In genomic region chr6:21132856-21133610, GRCh38 we compare ENCODE assay signal across 19 cellular contexts.
A peak's percentile ranks its signal among the peaks of the same experiment; 100 is the strongest.
DNase-seq lines count a peak whose midpoint lies in the region; ATAC-seq, FAIRE-seq and TF ChIP-seq lines count a peak whose summit lies in the region.
"Had no signal": no experiment of that assay in that cellular context is flagged by ENCODE, and none has a peak within 500 bp of the region (broad histone marks: within the 10 kb centered on the region; RNA-seq: fewer than 3 reads in every experiment).

No MANE protein-coding gene starts in this region.

- H3K4me3 Mint-ChIP-seq in glutamatergic neuron (ENCODE audit: unreplicated experiment): peak overlapping the region; percentile 34
- H3K4me3 Mint-ChIP-seq: stimulated activated memory B cell treated with anti-CD40 and anti-IgM and Interleukin-4, amounts not matched to agents 10 μg/mL and 1 μg/mL and 100 μg/mL, for 72 hours had no signal

- POLR2A ChIA-PET in HepG2 (lab: Yijun Ruan, JAX) (no interaction called here), SK-N-SH (lab: Yijun Ruan, JAX) (no interaction called here)

- peaks cover 3% of the 10 kb centered on the region for H3K9me3 Mint-ChIP-seq in glutamatergic neuron (ENCODE audit: unreplicated experiment)
- H3K9me3 Mint-ChIP-seq: stimulated activated memory B cell treated with anti-CD40 and anti-IgM and Interleukin-4, amounts not matched to agents 10 μg/mL and 1 μg/mL and 100 μg/mL, for 72 hours had no signal

- H3K4me1 ChIP-seq in HepG2 (ENCODE audit: insufficient read depth, low read length): no peaks in the 10 kb centered on the region
- H3K4me1 ChIP-seq in right lobe of liver: no peaks in the 10 kb centered on the region
- peaks cover 0 to 20% of the 10 kb centered on the region in 2 experiments; a peak in 3 of 4 replicates for H3K4me1 ChIP-seq in SK-N-SH (ENCODE audit: control insufficient read depth in 1 of 2, insufficient read depth in 2 of 2, low read depth in 1 of 2, low read length in 1 of 2)
- peaks cover 2 to 3% of the 10 kb centered on the region in 2 donors for H3K4me1 ChIP-seq in aorta (ENCODE audit: control insufficient read depth in 1 of 2, insufficient read depth in 2 of 2, low read length in 2 of 2)
- H3K4me1 ChIP-seq: transverse colon had no signal

- FAIRE-seq in HepG2 (lab: Jason Lieb, UNC): no peak

- intact Hi-C loops in HepG2 (cut with micrococcal nuclease; ENCODE audit: unreplicated experiment) (no loop called here), right lobe of liver (cut with DNase I) (no loop called here), aorta (cut with DNase I) (no loop called here)

- no peak for TF ChIP-seq POLR2A in HepG2 (IDR thresholded peaks at IDR 0.05; ENCODE audit: insufficient read depth in 1 of 2, low read depth in 2 of 2, low read length in 2 of 2)
- no peak for TF ChIP-seq POLR2A in right lobe of liver (IDR thresholded peaks at IDR 0.05)

- no peak for ATAC-seq in HepG2
- ATAC-seq in right lobe of liver: no peak
- ATAC-seq in aorta (ENCODE audit: low FRiP score): peak; percentile 56
- ATAC-seq in HG03432 (IDR thresholded peaks at IDR 0.05; ENCODE audit: unreplicated experiment): no peak
- no peak for ATAC-seq in HG02840 (IDR thresholded peaks at IDR 0.05; ENCODE audit: low FRiP score, unreplicated experiment)
- no peak for ATAC-seq in HG03095 (IDR thresholded peaks at IDR 0.05; ENCODE audit: unreplicated experiment)
- ATAC-seq: stimulated activated memory B cell treated with anti-CD40 and anti-IgM and Interleukin-4, amounts not matched to agents 10 μg/mL and 1 μg/mL and 100 μg/mL, for 72 hours had no signal

- H3K79me2 ChIP-seq in HepG2 (ENCODE audit: insufficient read depth, low read length) (no peaks in the 10 kb centered on the region), SK-N-SH (ENCODE audit: insufficient read depth) (no peaks in the 10 kb centered on the region)

- CTCF ChIA-PET in HepG2 (lab: Yijun Ruan, JAX; ENCODE audit: low intra/inter-chr PET ratio, low total read pairs): no interaction called here
- CTCF ChIA-PET in SK-N-SH (lab: Yijun Ruan, JAX): interaction anchor here (0.7 kb wide), 1 partner anchor 257 kb away, joined by 3 read pairs; no protein-coding TSS in a partner anchor

- TF ChIP-seq CTCF in HepG2 (CRISPR knock-in tag; IDR thresholded peaks at IDR 0.05): no peak
- TF ChIP-seq CTCF in right lobe of liver (IDR thresholded peaks at IDR 0.05): no peak
- TF ChIP-seq CTCF in SK-N-SH (IDR thresholded peaks at IDR 0.05): no peak
- no peak for TF ChIP-seq CTCF in glutamatergic neuron (IDR thresholded peaks at IDR 0.05; ENCODE audit: partially characterized antibody, unreplicated experiment)

- WGBS in HepG2 (ENCODE audit: low lambda C conversion rate): 94% methylated on average over 5 of the region's 5 CpGs
- 81% methylated on average over 5 of the region's 5 CpGs for WGBS in right lobe of liver (ENCODE audit: insufficient coverage, low coverage, low lambda C conversion rate, missing lambda C conversion rate)
- 67% methylated on average over 5 of the region's 5 CpGs for WGBS in SK-N-SH (ENCODE audit: low lambda C conversion rate)
- WGBS in aorta, 2 donors: 1 to 8% methylated on average over 5 of the region's 5 CpGs

- TF ChIP-seq RAD21 in HepG2 (CRISPR knock-in tag; IDR thresholded peaks at IDR 0.05): no peak
- no peak for TF ChIP-seq RAD21 in SK-N-SH (IDR thresholded peaks at IDR 0.05; ENCODE audit: low read length)

- no peak for DNase-seq in HepG2 (ENCODE audit: low spot score)
- no peak for DNase-seq in right lobe of liver
- peak; percentile 34 for DNase-seq in SK-N-SH
- DNase-seq in glutamatergic neuron: no peak
- no peak for DNase-seq in aorta
- DNase-seq: activated gamma-delta T cell, COR-L47, MM.1S, NCI-H226, OCI-M1, transverse colon had no signal

- no peaks in the 10 kb centered on the region for H3K9me2 ChIP-seq in SK-N-SH

- peak overlapping the region; percentile 70 for H3K27ac Mint-ChIP-seq in glutamatergic neuron (ENCODE audit: unreplicated experiment)
- H3K27ac Mint-ChIP-seq: stimulated activated memory B cell treated with anti-CD40 and anti-IgM and Interleukin-4, amounts not matched to agents 10 μg/mL and 1 μg/mL and 100 μg/mL, for 72 hours had no signal

- H3K27me3 Mint-ChIP-seq in glutamatergic neuron (ENCODE audit: unreplicated experiment): no peaks in the 10 kb centered on the region
- H3K27me3 Mint-ChIP-seq: stimulated activated memory B cell treated with anti-CD40 and anti-IgM and Interleukin-4, amounts not matched to agents 10 μg/mL and 1 μg/mL and 100 μg/mL, for 72 hours had no signal

- H2AFZ ChIP-seq in HepG2 (ENCODE audit: low read length): no peak overlapping the region
- no peak overlapping the region for H2AFZ ChIP-seq in SK-N-SH (ENCODE audit: low read depth)

- no peaks in the 10 kb centered on the region for H3K27me3 ChIP-seq in HepG2 (ENCODE audit: control insufficient read depth in 1 of 2, insufficient read depth in 2 of 2, low read length in 2 of 2)
- no peaks in the 10 kb centered on the region for H3K27me3 ChIP-seq in right lobe of liver
- H3K27me3 ChIP-seq in SK-N-SH (ENCODE audit: insufficient read depth): no peaks in the 10 kb centered on the region
- H3K27me3 ChIP-seq in aorta (ENCODE audit: control insufficient read depth in 1 of 2, insufficient read depth in 2 of 2, low read length in 1 of 2): no peaks in the 10 kb centered on the region
- H3K27me3 ChIP-seq: ascending aorta, neutrophil, transverse colon had no signal

- H4K20me1 ChIP-seq in HepG2 (ENCODE audit: insufficient read depth, low read length) (no peaks in the 10 kb centered on the region), SK-N-SH (ENCODE audit: insufficient read depth) (no peaks in the 10 kb centered on the region)

- H3K4me3 ChIP-seq in HepG2 (replicated peaks in 1 of 3; ENCODE audit: insufficient read depth in 1 of 3, low read depth in 2 of 3, low read length in 3 of 3) (no peak overlapping the region), right lobe of liver (no peak overlapping the region), SK-N-SH (ENCODE audit: low read depth in 2 of 2, low read length in 1 of 2) (no peak overlapping the region), aorta (ENCODE audit: low read length in 2 of 2) (peak overlapping the region; percentile 26)
- H3K4me3 ChIP-seq: lung, transverse colon had no signal

- in situ Hi-C loops in HepG2 (cut with HindIII; ENCODE audit: extremely low pct_ligation_motif_present, low pct_unique_long_range_greater_than_20kb): no loop called here

- H3K4me2 ChIP-seq in HepG2 (ENCODE audit: low read depth, low read length): no peak overlapping the region
- no peak overlapping the region for H3K4me2 ChIP-seq in SK-N-SH

- H3K36me3 ChIP-seq in HepG2 (replicated peaks in 1 of 2; ENCODE audit: control insufficient read depth in 1 of 2, insufficient read depth in 2 of 2, low read length in 2 of 2) (no peaks in the 10 kb centered on the region), right lobe of liver (no peaks in the 10 kb centered on the region), SK-N-SH (replicated peaks in 1 of 2; ENCODE audit: control insufficient read depth in 1 of 2, insufficient read depth in 2 of 2, low read length in 1 of 2) (no peaks in the 10 kb centered on the region), aorta (ENCODE audit: control insufficient read depth in 1 of 2, insufficient read depth in 2 of 2, low read length in 1 of 2) (no peaks in the 10 kb centered on the region)
- H3K36me3 ChIP-seq: ascending aorta, neutrophil, transverse colon, WERI-Rb-1 had no signal

- H3K9me3 ChIP-seq in HepG2 (ENCODE audit: low read length): no peaks in the 10 kb centered on the region
- no peaks in the 10 kb centered on the region for H3K9me3 ChIP-seq in right lobe of liver
- H3K9me3 ChIP-seq in SK-N-SH: no peaks in the 10 kb centered on the region
- H3K9me3 ChIP-seq in aorta (ENCODE audit: control insufficient read depth, low read length): no peaks in the 10 kb centered on the region
- H3K9me3 ChIP-seq: ascending aorta, neutrophil, transverse colon had no signal

- peaks cover 57% of the 10 kb centered on the region for H3K4me1 Mint-ChIP-seq in glutamatergic neuron (ENCODE audit: low read depth, unreplicated experiment)
- H3K4me1 Mint-ChIP-seq: stimulated activated memory B cell treated with anti-CD40 and anti-IgM and Interleukin-4, amounts not matched to agents 10 μg/mL and 1 μg/mL and 100 μg/mL, for 72 hours had no signal

- no peaks in the 10 kb centered on the region for H3K36me3 Mint-ChIP-seq in glutamatergic neuron (ENCODE audit: unreplicated experiment)

- no peak for TF ChIP-seq EP300 in HepG2 (IDR thresholded peaks at IDR 0.05; ENCODE audit: low read depth in 2 of 2, low read length in 2 of 2)
- no peak for TF ChIP-seq EP300 in HepG2 (CRISPR knock-in tag; IDR thresholded peaks at IDR 0.05; ENCODE audit: borderline replicate concordance)
- TF ChIP-seq EP300 in SK-N-SH (IDR thresholded peaks at IDR 0.05; ENCODE audit: borderline replicate concordance in 1 of 2, low read depth in 1 of 2, low read length in 1 of 2): no peak

- H3K27ac ChIP-seq in HepG2 (ENCODE audit: extremely low read length, insufficient read depth, low read length) (no peak overlapping the region), right lobe of liver (no peak overlapping the region), SK-N-SH (ENCODE audit: low read depth in 2 of 2, low read length in 1 of 2) (peak overlapping the region in 1 of 2 experiments; percentile 81; a peak in 2 of 4 replicates), aorta (ENCODE audit: low read depth in 1 of 2, low read length in 2 of 2) (no peak overlapping the region)
- H3K27ac ChIP-seq: ascending aorta, neutrophil, transverse colon, WERI-Rb-1 had no signal

- H3F3A ChIP-seq in SK-N-SH (replicated peaks; ENCODE audit: insufficient read depth): no peaks in the 10 kb centered on the region

- H3K9ac ChIP-seq in HepG2 (ENCODE audit: insufficient read depth, low read depth, low read length): no peak overlapping the region
- H3K9ac ChIP-seq in SK-N-SH: no peak overlapping the region

- BruUV-seq in HepG2 (replicated peaks; lab: Mats Ljungman, UMichigan): no TSS peak

TF ChIP-seq in HepG2, 621 proteins besides CTCF, POLR2A, EP300 and RAD21 (continues in another document):
- no peak for TF ChIP-seq TEAD3 (CRISPR knock-in tag; optimal IDR thresholded peaks at IDR 0.05; ENCODE audit: borderline replicate concordance)
- no peak for TF ChIP-seq DRAP1 (CRISPR knock-in tag; IDR thresholded peaks at IDR 0.05)
- TF ChIP-seq MAF1 (CRISPR knock-in tag; IDR thresholded peaks at IDR 0.05; ENCODE audit: borderline replicate concordance): no peak

TF ChIP-seq in SK-N-SH, 30 proteins besides CTCF, POLR2A, EP300 and RAD21 (continues in another document):
- TF ChIP-seq MAX (IDR thresholded peaks at IDR 0.05; ENCODE audit: low read depth): no peak

Comparison
In these comparisons a context has a peak if more than half of its experiments do, and no peak if none do; other contexts are left out.
1. H3K4me3 ChIP-seq: peak in aorta (2 of 2); none in HepG2 (0 of 3), right lobe of liver (0 of 3) and SK-N-SH (0 of 2).